In genomic region chr3:36992806-36993325, GRCh38 we compare ENCODE assay signal across 8 cellular contexts. TPM values are rescaled to one million over a fixed set of nuclear protein-coding genes. Genes with fewer than 3 reads are reported as not detected.
DNase-seq lines count a peak whose midpoint lies in the region; ATAC-seq and TF ChIP-seq lines count a peak whose summit lies in the region.

EPM2AIP1 (minus strand) TSS chr3:36993131; CDS start chr3:36993077, 54 bp downstream.

- H3K9me3 ChIP-seq in H9 (ENCODE audit: control insufficient read depth, low read depth, low read length) (no peaks in the 10 kb centered on the region), NT2/D1 (ENCODE audit: insufficient read depth, low read length) (peaks cover 10% of the 10 kb centered on the region; the same call in 1 of the 2 replicates)

- no peak within 1 kb of the TSS for H2AK5ac ChIP-seq in H9 (ENCODE audit: insufficient read length, low read length)

- H3K36me3 Mint-ChIP-seq in H9 (ENCODE audit: insufficient read depth in 1 of 3, low read depth in 3 of 3) (peaks cover 21 to 51% (median 35%) of the 10 kb centered on the region in 3 experiments; a peak in 6 of 7 replicates), memory B cell (peaks cover 17% of the 10 kb centered on the region), type B pancreatic cell (peaks cover 34% of the 10 kb centered on the region)

- H2BK15ac ChIP-seq in H9 (ENCODE audit: low read depth, low read length) = no peak within 1 kb of the TSS

- peak; percentile 74 for ATAC-seq in memory B cell (ENCODE audit: low read depth)

- H3K4me1 ChIP-seq in H9 (ENCODE audit: insufficient read depth, low read length) (no peaks in the 10 kb centered on the region), NT2/D1 (ENCODE audit: insufficient read depth, insufficient read length) (no peaks in the 10 kb centered on the region)

- TF ChIP-seq POLR2A in GM15510 (IDR thresholded peaks at IDR 0.05; ENCODE audit: borderline replicate concordance, extremely low read depth, insufficient read length) = peak; percentile 77

- H4K91ac ChIP-seq in H9 (ENCODE audit: insufficient read length, low read depth, low read length) = peak within 1 kb of the TSS; percentile 2

- peaks cover 70% of the 10 kb centered on the region for H3K36me3 ChIP-seq in NT2/D1 (ENCODE audit: insufficient read depth, insufficient read length, low read length)

- H3K27me3 ChIP-seq in H9 (ENCODE audit: insufficient read depth, low read length) (no peaks in the 10 kb centered on the region), NT2/D1 (ENCODE audit: insufficient read depth, insufficient read length) (no peaks in the 10 kb centered on the region)

- H2BK5ac ChIP-seq in H9 (ENCODE audit: insufficient read length, low read length) = peak within 1 kb of the TSS; percentile 46

- H3K79me1 ChIP-seq in H9 (ENCODE audit: insufficient read depth, low read depth, low read length, poor library complexity, severe bottlenecking) = peaks cover 3% of the 10 kb centered on the region

- no CpG with 5 or more reads among the region's 48 CpGs for WGBS in H9 (ENCODE audit: extremely low coverage, insufficient read length, low lambda C conversion rate)

- no peak within 1 kb of the TSS for H2BK12ac ChIP-seq in H9 (ENCODE audit: insufficient read length, low read depth, low read length)

- H2BK120ac ChIP-seq in H9 (ENCODE audit: low read depth, low read length, poor library complexity, severe bottlenecking) = no peak within 1 kb of the TSS

- no peak within 1 kb of the TSS for H2BK20ac ChIP-seq in H9 (ENCODE audit: low read depth, low read length, poor library complexity, severe bottlenecking)

- peak within 1 kb of the TSS; percentile 97 for H3K14ac ChIP-seq in H9 (ENCODE audit: insufficient read depth, low read length)

- H4K20me1 ChIP-seq in H9 (ENCODE audit: control insufficient read depth, insufficient read depth, insufficient read length) = no peaks in the 10 kb centered on the region

- H3T11ph ChIP-seq in H9 (ENCODE audit: low read length) = no peak within 1 kb of the TSS

- peaks cover 23 to 30% of the 10 kb centered on the region in 2 experiments for H3K4me1 Mint-ChIP-seq in H9
- H3K4me1 Mint-ChIP-seq in memory B cell = peaks cover 23% of the 10 kb centered on the region
- peaks cover 17% of the 10 kb centered on the region for H3K4me1 Mint-ChIP-seq in type B pancreatic cell (ENCODE audit: unreplicated experiment)

- no peak within 1 kb of the TSS for H3K23ac ChIP-seq in H9 (ENCODE audit: insufficient read length, low read depth, low read length)

- H3K4ac ChIP-seq in H9 (ENCODE audit: low read depth, low read length) = 0 out of 2 replicates have a peak within 1 kb of the TSS, but pooled peaks have one; percentile 18

- H3K18ac ChIP-seq in H9 (ENCODE audit: insufficient read length, low read depth, low read length) = peak within 1 kb of the TSS; percentile 97

- H3K79me2 ChIP-seq in H9 (ENCODE audit: insufficient read depth, low read length) = peaks cover 18% of the 10 kb centered on the region; the same call in 1 of the 2 replicates

- peaks cover 10% of the 10 kb centered on the region for H3K23me2 ChIP-seq in H9 (ENCODE audit: insufficient read length, low read depth, low read length, poor library complexity, severe bottlenecking)

- H3K9ac ChIP-seq in H9 (ENCODE audit: extremely low read depth, insufficient read length, low read length) (peak within 1 kb of the TSS; percentile 95), NT2/D1 (ENCODE audit: insufficient read length, low read depth) (peak within 1 kb of the TSS; percentile 88)

- H3K9me3 Mint-ChIP-seq in H9 = no peaks in the 10 kb centered on the region
- no peaks in the 10 kb centered on the region for H3K9me3 Mint-ChIP-seq in memory B cell
- H3K9me3 Mint-ChIP-seq in type B pancreatic cell = no peaks in the 10 kb centered on the region

- DNase-seq in H9 (no peak), NT2/D1 (ENCODE audit: low read depth, low spot score) (no peak), memory B cell (ENCODE audit: low spot score in 2 of 2) (peak; percentile 91 to 98), type B pancreatic cell (ENCODE audit: extremely low spot score, unreplicated experiment) (no peak), NCI-H128 (lab: John Stamatoyannopoulos, UW; ENCODE audit: unreplicated experiment) (no peak), NCI-H2029 (lab: John Stamatoyannopoulos, UW) (no peak)

- H3K4me3 Mint-ChIP-seq in H9 = no peak within 1 kb of the TSS
- H3K4me3 Mint-ChIP-seq in memory B cell = no peak within 1 kb of the TSS
- no peak within 1 kb of the TSS for H3K4me3 Mint-ChIP-seq in type B pancreatic cell

- TF ChIP-seq CTCF in H9 (conservative IDR thresholded peaks at IDR 0.05) (peak; percentile 48; the same call in 2 of the 3 replicates), type B pancreatic cell (conservative IDR thresholded peaks at IDR 0.05) (peak; percentile 67)

- no peaks in the 10 kb centered on the region for H3K27me3 Mint-ChIP-seq in H9 (ENCODE audit: low read depth)
- no peaks in the 10 kb centered on the region for H3K27me3 Mint-ChIP-seq in memory B cell
- H3K27me3 Mint-ChIP-seq in type B pancreatic cell = no peaks in the 10 kb centered on the region

- H3K27ac ChIP-seq in H9 (ENCODE audit: insufficient read length, low read depth, low read length) (peak within 1 kb of the TSS; percentile 84), cingulate gyrus (ENCODE audit: low read depth, low read length) (peak within 1 kb of the TSS; percentile 99)

- no peak within 1 kb of the TSS for H4K8ac ChIP-seq in H9 (replicated peaks; ENCODE audit: insufficient read length, low read depth, low read length)

- H3K4me3 ChIP-seq in NT2/D1 (ENCODE audit: insufficient read length, low read depth) = peak within 1 kb of the TSS; percentile 76

- H2AFZ ChIP-seq in H9 (ENCODE audit: low read length) = no peak within 1 kb of the TSS

- H4K5ac ChIP-seq in H9 (ENCODE audit: insufficient read length, low read depth, low read length) = peak within 1 kb of the TSS; percentile 47

- H3K27ac Mint-ChIP-seq in H9 (no peak within 1 kb of the TSS; a peak in 1 of 7 replicates), memory B cell (no peak within 1 kb of the TSS), type B pancreatic cell (no peak within 1 kb of the TSS)

- peak within 1 kb of the TSS; percentile 95 for H3K4me2 ChIP-seq in H9 (ENCODE audit: insufficient read depth, insufficient read length, low read length)

- peak within 1 kb of the TSS; percentile 42 for H3K56ac ChIP-seq in H9 (ENCODE audit: insufficient read length, low read depth, low read length)

RNA-seq across cellular contexts. Expression of gene EPM2AIP1, which starts in this region (rescaled TPM):
- 8.4 and 11.4 TPM in 2 replicates for total RNA-seq in H9 (2021)
- total RNA-seq in type B pancreatic cell (ENCODE audit: low replicate concordance) = 27.5 and 29.2 TPM in 2 replicates

Comparison
In these comparisons a context has a peak if more than half of its experiments do, and no peak if none do; other contexts are left out.
1. DNase-seq: peak in memory B cell (2 of 2); none in H9 (single experiment), NT2/D1 (single experiment), type B pancreatic cell (single experiment), NCI-H128 (single experiment) and NCI-H2029 (single experiment).